ENCODE assay signal across 12 cellular contexts in genomic region chr10:29522038-29522855, GRCh38.
DNase-seq lines count a peak whose midpoint lies in the region; ATAC-seq lines count a peak whose summit lies in the region.
"Had no signal": no experiment of that assay in that cellular context is flagged by ENCODE, and none has a peak within 500 bp of the region (broad histone marks: within the 10 kb centered on the region; RNA-seq: fewer than 3 reads in every experiment).

No MANE protein-coding gene starts in this region.

- peak overlapping the region in 1 of 11 experiments; percentile 11; a peak in 1 of 22 replicates for H3K27ac ChIP-seq in BLaER1 treated with 17β-estradiol and CSF1 and Interleukin-3, amounts not matched to agents 10 nM and 100 nM

- 0 out of 22 replicates have a peak overlapping the region, but pooled peaks of 1 of the 11 experiments have one; percentile 12 for H3K9ac ChIP-seq in BLaER1 treated with 17β-estradiol and CSF1 and Interleukin-3, amounts not matched to agents 10 nM and 100 nM

- H3K9me3 ChIP-seq in BLaER1 treated with 17β-estradiol and CSF1 and Interleukin-3, amounts not matched to agents 10 nM and 100 nM (replicated peaks in 1 of 11), result no peaks in the 10 kb centered on the region

- peaks cover 34 to 91% (median 57%) of the 10 kb centered on the region in 11 experiments for H3K36me3 ChIP-seq in BLaER1 treated with 17β-estradiol and CSF1 and Interleukin-3, amounts not matched to agents 10 nM and 100 nM

- ATAC-seq in GM19023 (IDR thresholded peaks at IDR 0.05; ENCODE audit: unreplicated experiment) (no peak), GM18520 (IDR thresholded peaks at IDR 0.05; ENCODE audit: unreplicated experiment) (no peak)
- ATAC-seq: stimulated activated effector memory CD8-positive, alpha-beta T cell treated with anti-CD3 and anti-CD28 coated beads, Interleukin-12 subunit alpha, Interleukin-12 subunit beta, amount 100 ng/mL, for 72 hours had no signal

- DNase-seq in amniotic epithelial cell (ENCODE audit: low read depth) (peak; percentile 69), iris pigment epithelial cell (ENCODE audit: low read depth) (peak; percentile 68), renal cortical epithelial cell (ENCODE audit: low read depth) (peak; percentile 81), SKM-1 treated with dmso at 0.1 percent for 144 hours (lab: John Stamatoyannopoulos, UW; ENCODE audit: unreplicated experiment) (no peak), germinal center (ENCODE audit: low spot score) (no peak)
- DNase-seq: activated CD4-positive, alpha-beta memory T cell treated with anti-CD3 and anti-CD28 coated beads, Interleukin-2, amount 10 ng/mL, durations not matched to agents 7 days and 5 days; MV-4-11; NCI-H526 treated with DMSO at 0.1 percent for 48 hours had no signal

- H3K4me2 ChIP-seq in BLaER1 treated with 17β-estradiol and CSF1 and Interleukin-3, amounts not matched to agents 10 nM and 100 nM, result peak overlapping the region in 7 of 11 experiments; percentile 9 to 28 (median 22); a peak in 5 of 22 replicates

- no peaks in the 10 kb centered on the region for H3K27me3 ChIP-seq in BLaER1 treated with 17β-estradiol and CSF1 and Interleukin-3, amounts not matched to agents 10 nM and 100 nM

- no peaks in the 10 kb centered on the region for H4K20me1 ChIP-seq in BLaER1 treated with 17β-estradiol and CSF1 and Interleukin-3, amounts not matched to agents 10 nM and 100 nM

- peaks cover 0 to 11% (median 9%) of the 10 kb centered on the region in 10 experiments; a peak in 14 of 20 replicates for H3K4me1 ChIP-seq in BLaER1 treated with 17β-estradiol and CSF1 and Interleukin-3, amounts not matched to agents 10 nM and 100 nM

- no peak overlapping the region for H3K4me3 ChIP-seq in BLaER1 treated with 17β-estradiol and CSF1 and Interleukin-3, amounts not matched to agents 10 nM and 100 nM

Comparison
In these comparisons a context has a peak if more than half of its experiments do, and no peak if none do; other contexts are left out.
1. DNase-seq: peak in amniotic epithelial cell (single experiment), iris pigment epithelial cell (single experiment) and renal cortical epithelial cell (single experiment); none in SKM-1 treated with dmso at 0.1 percent for 144 hours (single experiment) and germinal center (single experiment).